11 cellular contexts compared by ENCODE assay signal in the genomic region with DNA sequence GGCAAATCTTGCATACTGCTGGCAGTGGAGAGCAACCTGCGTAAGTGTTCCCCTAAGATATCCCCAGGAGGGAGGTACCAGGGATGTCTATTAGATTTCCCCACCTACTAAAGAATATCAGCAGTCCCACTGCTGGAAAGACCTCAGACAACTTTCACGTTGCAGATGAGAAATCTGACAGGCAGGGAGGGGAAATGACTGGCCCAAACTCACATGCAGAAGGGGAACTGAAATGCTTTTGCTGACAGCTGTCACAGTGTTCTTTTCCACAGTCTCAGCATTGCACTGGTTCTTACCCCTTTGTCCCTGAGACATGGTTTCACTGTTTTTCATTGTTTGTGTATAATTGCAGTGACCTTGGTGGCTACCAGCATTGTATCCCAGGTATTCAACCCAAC.
DNase-seq lines count a peak whose midpoint lies in the region; ATAC-seq and TF ChIP-seq lines count a peak whose summit lies in the region.
"Had no signal": no experiment of that assay in that cellular context is flagged by ENCODE, and none has a peak within 500 bp of the region (broad histone marks: within the 10 kb centered on the region; RNA-seq: fewer than 3 reads in every experiment).

No MANE protein-coding gene starts in this region.

- H3K4me1 ChIP-seq in thyroid gland (peaks cover 30 to 42% of the 10 kb centered on the region in 2 donors), aorta (ENCODE audit: control insufficient read depth in 1 of 2, insufficient read depth in 2 of 2, low read length in 2 of 2) (no peaks in the 10 kb centered on the region)

- H3K27ac ChIP-seq in thyroid gland, result peak overlapping the region in 2 of 3 donors; percentile 46 to 69
- no peak overlapping the region for H3K27ac ChIP-seq in aorta (ENCODE audit: low read depth in 1 of 2, low read length in 2 of 2)

- TF ChIP-seq CTCF in thyroid gland (IDR thresholded peaks at IDR 0.05), result no peak

- intact Hi-C loops in thyroid gland (cut with DNase I) (no loop called here), aorta (cut with DNase I) (no loop called here)

- no peaks in the 10 kb centered on the region for H3K9me3 Mint-ChIP-seq in activated T-cell treated with anti-CD3 and anti-CD28 coated beads, Interleukin-2, amount 50 U/mL, for 24 hours

- DNase-seq in NOMO-1 treated with DMSO at 0.1 percent for 48 hours (lab: John Stamatoyannopoulos, UW; ENCODE audit: unreplicated experiment), result peak; percentile 12
- DNase-seq in NOMO-1 treated with dmso at 0.1 percent for 144 hours (lab: John Stamatoyannopoulos, UW; ENCODE audit: unreplicated experiment), result no peak
- DNase-seq in thyroid gland, result no peak
- DNase-seq in aorta, result no peak
- no peak for DNase-seq in occipital lobe (lab: John Stamatoyannopoulos, UW)
- no peak for DNase-seq in activated T-cell treated with anti-CD3 and anti-CD28 coated beads, Interleukin-2, amount 50 U/mL, for 24 hours
- DNase-seq: 8988T, activated gamma-delta T cell treated with Interleukin-2 at 50 U/mL for 16 hours, NCI-H446 had no signal

- H3K9me3 ChIP-seq in thyroid gland (no peaks in the 10 kb centered on the region), aorta (ENCODE audit: control insufficient read depth, low read length) (no peaks in the 10 kb centered on the region)

- H3K27me3 Mint-ChIP-seq in activated T-cell treated with anti-CD3 and anti-CD28 coated beads, Interleukin-2, amount 50 U/mL, for 24 hours, result no peaks in the 10 kb centered on the region

- no peak for TF ChIP-seq POLR2A in thyroid gland (IDR thresholded peaks at IDR 0.05)

- WGBS in thyroid gland, 2 donors, result 71 to 90% methylated on average over 1 to 2 of the region's 2 CpGs
- 75 to 78% methylated on average over 2 of the region's 2 CpGs for WGBS in aorta, 2 donors

- no peak overlapping the region for H3K4me3 Mint-ChIP-seq in activated T-cell treated with anti-CD3 and anti-CD28 coated beads, Interleukin-2, amount 50 U/mL, for 24 hours

- no peaks in the 10 kb centered on the region for H3K36me3 Mint-ChIP-seq in activated T-cell treated with anti-CD3 and anti-CD28 coated beads, Interleukin-2, amount 50 U/mL, for 24 hours (ENCODE audit: low read depth)

- H3K36me3 ChIP-seq in thyroid gland (no peaks in the 10 kb centered on the region), aorta (ENCODE audit: control insufficient read depth in 1 of 2, insufficient read depth in 2 of 2, low read length in 1 of 2) (no peaks in the 10 kb centered on the region)

- H3K4me3 ChIP-seq in thyroid gland (replicated peaks in 1 of 3) (no peak overlapping the region), aorta (ENCODE audit: low read length in 2 of 2) (no peak overlapping the region)

- ATAC-seq in GM21786 (IDR thresholded peaks at IDR 0.05; ENCODE audit: unreplicated experiment) (peak; percentile 79), HG03460 (IDR thresholded peaks at IDR 0.05; ENCODE audit: unreplicated experiment) (peak; percentile 84), aorta (ENCODE audit: low FRiP score) (no peak)

- no peaks in the 10 kb centered on the region for H3K4me1 Mint-ChIP-seq in activated T-cell treated with anti-CD3 and anti-CD28 coated beads, Interleukin-2, amount 50 U/mL, for 24 hours (ENCODE audit: low read depth)

- no peak overlapping the region for H3K27ac Mint-ChIP-seq in activated T-cell treated with anti-CD3 and anti-CD28 coated beads, Interleukin-2, amount 50 U/mL, for 24 hours

- H3K27me3 ChIP-seq in thyroid gland (no peaks in the 10 kb centered on the region), aorta (ENCODE audit: control insufficient read depth in 1 of 2, insufficient read depth in 2 of 2, low read length in 1 of 2) (no peaks in the 10 kb centered on the region)

Comparison
In these comparisons a context has a peak if more than half of its experiments do, and no peak if none do; other contexts are left out.
1. H3K27ac ChIP-seq: peak in thyroid gland (2 of 3); none in aorta (0 of 2).